In genomic region chr5:52520171-52520570, GRCh38 we compare ENCODE assay signal across 20 cellular contexts.
"Had no signal": no experiment of that assay in that cellular context is flagged by ENCODE, and none has a peak within 500 bp of the region (broad histone marks: within the 10 kb centered on the region; RNA-seq: fewer than 3 reads in every experiment).

No MANE protein-coding gene starts in this region.

- H3K36me3 Mint-ChIP-seq: IgD-negative memory B cell had no signal

- DNase-seq: MG63, NCI-H1092 treated with DMSO at 0.1 percent for 48 hours, NCI-H1417 treated with DMSO at 0.1 percent for 48 hours, NCI-H146, NCI-H1694 treated with DMSO at 0.1 percent for 48 hours, NCI-H1930, NCI-H2081, NCI-H2107, NCI-H2227 treated with DMSO at 0.1 percent for 48 hours, NCI-H524, NCI-H526 treated with DMSO at 0.1 percent for 48 hours, NCI-H748 treated with DMSO at 0.1 percent for 48 hours, PC-3, SHP77 had no signal

- ATAC-seq: K562, Panc1, PC-3 had no signal

- H3K27ac ChIP-seq: HL-60, RWPE1 had no signal

- H3K4me3 ChIP-seq: K562, MG63 had no signal

- H3K4me1 Mint-ChIP-seq: IgD-negative memory B cell had no signal

- H3K27me3 Mint-ChIP-seq: IgD-negative memory B cell had no signal

- H3K27ac Mint-ChIP-seq: IgD-negative memory B cell had no signal

- H3K4me3 Mint-ChIP-seq: IgD-negative memory B cell had no signal

- H3K36me3 ChIP-seq: MG63 had no signal

- H3K9me3 ChIP-seq: MG63 had no signal

- H3K27me3 ChIP-seq: MG63 had no signal

- FAIRE-seq: HTR-8/SVneo, K562 had no signal
